In genomic region chr11:2700415-2701211, GRCh38 we compare ENCODE assay signal across 8 cellular contexts. TPM values are rescaled to one million over a fixed set of nuclear protein-coding genes. Genes with fewer than 3 reads are reported as not detected.
DNase-seq lines count a peak whose midpoint lies in the region; ATAC-seq, FAIRE-seq and TF ChIP-seq lines count a peak whose summit lies in the region.

No MANE protein-coding gene starts in this region.

- H3K9me3 ChIP-seq in mononuclear cell (ENCODE audit: low read depth, low read length) = no peaks in the 10 kb centered on the region

- no peaks in the 10 kb centered on the region for H3K27me3 ChIP-seq in mononuclear cell (ENCODE audit: insufficient read depth, low read length)

- ATAC-seq in GM18870 (IDR thresholded peaks at IDR 0.05; ENCODE audit: unreplicated experiment) (peak; percentile 17), GM18505 (IDR thresholded peaks at IDR 0.05; ENCODE audit: unreplicated experiment) (no peak)

- H3K27ac ChIP-seq in VCaP (peak overlapping the region; percentile 87), epithelial cell of prostate (peak overlapping the region; percentile 65), temporal lobe (ENCODE audit: low read depth, low read length) (peak overlapping the region; percentile 80)

- FAIRE-seq in HTR-8/SVneo (lab: Jason Lieb, UNC) = no peak

- TF ChIP-seq CTCF in AG10803 (conservative IDR thresholded peaks at IDR 0.05; ENCODE audit: low read length) (no peak), VCaP (conservative IDR thresholded peaks at IDR 0.05) (no peak)

- peak overlapping the region; percentile 68 for H3K4me3 ChIP-seq in AG10803 (ENCODE audit: low read length)
- H3K4me3 ChIP-seq in mononuclear cell (ENCODE audit: low read length) = peak overlapping the region; percentile 49

- H3K4me1 ChIP-seq in mononuclear cell (ENCODE audit: insufficient read depth, low read length) = peaks cover 16% of the 10 kb centered on the region

- no peak for TF ChIP-seq POLR2A in GM18505 (IDR thresholded peaks at IDR 0.05; ENCODE audit: borderline replicate concordance, extremely low read depth, insufficient read depth, insufficient read length)

- DNase-seq in AG10803 (ENCODE audit: low read depth) (peak; percentile 26), HTR-8/SVneo (ENCODE audit: insufficient read length, low spot score) (peak; percentile 23), epithelial cell of prostate (ENCODE audit: low read depth, low spot score) (no peak)

RNA-seq across cellular contexts. Expression of gene KCNQ1OT1, which starts 0.8 kb away (rescaled TPM):
- total RNA-seq in mononuclear cell = 0.31 TPM
- 2.0 TPM for total RNA-seq in temporal lobe
